Comparison of ENCODE assay signal across 25 cellular contexts in genomic region chr17:15516150-15516549, GRCh38. TPM values are rescaled to one million over a fixed set of nuclear protein-coding genes. Genes with fewer than 3 reads are reported as not detected.
DNase-seq lines count a peak whose midpoint lies in the region; TF ChIP-seq lines count a peak whose summit lies in the region.
"Had no signal": no experiment of that assay in that cellular context is flagged by ENCODE, and none has a peak within 500 bp of the region (broad histone marks: within the 10 kb centered on the region; RNA-seq: fewer than 3 reads in every experiment).

No MANE protein-coding gene starts in this region.

- H3K4me3 ChIP-seq in SK-N-SH (ENCODE audit: low read depth in 2 of 2, low read length in 1 of 2): no peak overlapping the region
- H3K4me3 ChIP-seq: right lobe of liver, thoracic aorta had no signal

- no peaks in the 10 kb centered on the region for H3K9me3 ChIP-seq in SK-N-SH
- H3K9me3 ChIP-seq: right lobe of liver, thoracic aorta had no signal

- DNase-seq in EL (peak; percentile 73), RPMI7951 (ENCODE audit: low read depth) (peak; percentile 43), endothelial cell (ENCODE audit: low spot score) (no peak), islet precursor cell (peak; percentile 50), iPS-NIHi11 (ENCODE audit: low spot score) (no peak), SK-N-SH (no peak), NCI-H1105 (lab: John Stamatoyannopoulos, UW) (no peak), NOMO-1 treated with DMSO at 0.1 percent for 48 hours (lab: John Stamatoyannopoulos, UW; ENCODE audit: unreplicated experiment) (no peak)
- DNase-seq: ACHN; activated CD4-positive, alpha-beta T cell treated with anti-CD3 and anti-CD28 coated beads, Interleukin-2, amount 10 ng/mL, durations not matched to agents 7 days and 5 days; activated effector memory CD4-positive, alpha-beta T cell treated with Interleukin-2 at 50 U/mL for 16 hours; central memory CD4-positive, alpha-beta T cell; GDM1; hippocampal formation; kidney; naive B cell; NCI-H146; NCI-H774; right lobe of liver; SIG-M5 had no signal

- H3K9ac ChIP-seq in SK-N-SH: no peak overlapping the region

- peak overlapping the region; percentile 3 for H3K27ac Mint-ChIP-seq in endothelial cell (ENCODE audit: unreplicated experiment)
- H3K27ac Mint-ChIP-seq: activated CD4-positive, alpha-beta T cell treated with anti-CD3 and anti-CD28 coated beads, Interleukin-2, amount 10 ng/mL, durations not matched to agents 7 days and 5 days; naive B cell; stimulated activated effector memory CD8-positive, alpha-beta T cell treated with anti-CD3 and anti-CD28 coated beads, Interleukin-12 subunit alpha, Interleukin-12 subunit beta, amount 100 ng/mL, for 72 hours; T-helper 1 cell treated with Interleukin-12 subunit alpha and Interleukin-12 subunit beta and Interleukin-4 antibody, amounts not matched to agents 30 μg/mL and 1 μg/mL, for 36 hours had no signal

- H3K27me3 Mint-ChIP-seq in endothelial cell (ENCODE audit: unreplicated experiment): peaks cover 6% of the 10 kb centered on the region
- H3K27me3 Mint-ChIP-seq: activated CD4-positive, alpha-beta T cell treated with anti-CD3 and anti-CD28 coated beads, Interleukin-2, amount 10 ng/mL, durations not matched to agents 7 days and 5 days; naive B cell had no signal

- H3F3A ChIP-seq in SK-N-SH (replicated peaks; ENCODE audit: insufficient read depth): no peaks in the 10 kb centered on the region

- no peaks in the 10 kb centered on the region for H4K20me1 ChIP-seq in SK-N-SH (ENCODE audit: insufficient read depth)

- no peak for TF ChIP-seq CTCF in endothelial cell (IDR thresholded peaks at IDR 0.05; ENCODE audit: unreplicated experiment)
- no peak for TF ChIP-seq CTCF in SK-N-SH (IDR thresholded peaks at IDR 0.05)

- 97% methylated on average over 8 of the region's 8 CpGs for WGBS in SK-N-SH (ENCODE audit: low lambda C conversion rate)

- peaks cover 40% of the 10 kb centered on the region for H3K36me3 Mint-ChIP-seq in endothelial cell (ENCODE audit: low read depth, unreplicated experiment)

- no peak for TF ChIP-seq RAD21 in SK-N-SH (IDR thresholded peaks at IDR 0.05; ENCODE audit: low read length)

- 0 out of 4 replicates have a peak, but pooled peaks cover 0 to 6% of the 10 kb centered on the region in 2 experiments for H3K4me1 ChIP-seq in SK-N-SH (ENCODE audit: control insufficient read depth in 1 of 2, insufficient read depth in 2 of 2, low read depth in 1 of 2, low read length in 1 of 2)
- H3K4me1 ChIP-seq: right lobe of liver had no signal

- peaks cover 3% of the 10 kb centered on the region for H3K4me1 Mint-ChIP-seq in endothelial cell (ENCODE audit: unreplicated experiment)
- H3K4me1 Mint-ChIP-seq: activated CD4-positive, alpha-beta T cell treated with anti-CD3 and anti-CD28 coated beads, Interleukin-2, amount 10 ng/mL, durations not matched to agents 7 days and 5 days had no signal

- no peaks in the 10 kb centered on the region for H3K9me3 Mint-ChIP-seq in endothelial cell (ENCODE audit: unreplicated experiment)
- H3K9me3 Mint-ChIP-seq: activated CD4-positive, alpha-beta T cell treated with anti-CD3 and anti-CD28 coated beads, Interleukin-2, amount 10 ng/mL, durations not matched to agents 7 days and 5 days; naive B cell; stimulated activated effector memory CD8-positive, alpha-beta T cell treated with anti-CD3 and anti-CD28 coated beads, Interleukin-12 subunit alpha, Interleukin-12 subunit beta, amount 100 ng/mL, for 72 hours; T-helper 1 cell treated with Interleukin-12 subunit alpha and Interleukin-12 subunit beta and Interleukin-4 antibody, amounts not matched to agents 30 μg/mL and 1 μg/mL, for 36 hours had no signal

- no peak overlapping the region for H3K4me2 ChIP-seq in SK-N-SH

- POLR2A ChIA-PET in SK-N-SH (lab: Yijun Ruan, JAX): no interaction called here

- CTCF ChIA-PET in SK-N-SH (lab: Yijun Ruan, JAX): interaction anchor here (1.2 to 1.8 kb wide), 2 partner anchors 258 to 259 kb away, joined by 3 read pairs; no protein-coding TSS in a partner anchor

- H3K4me3 Mint-ChIP-seq in endothelial cell (ENCODE audit: unreplicated experiment): peak overlapping the region; percentile 28
- H3K4me3 Mint-ChIP-seq: activated CD4-positive, alpha-beta T cell treated with anti-CD3 and anti-CD28 coated beads, Interleukin-2, amount 10 ng/mL, durations not matched to agents 7 days and 5 days; naive B cell; stimulated activated effector memory CD8-positive, alpha-beta T cell treated with anti-CD3 and anti-CD28 coated beads, Interleukin-12 subunit alpha, Interleukin-12 subunit beta, amount 100 ng/mL, for 72 hours; T-helper 1 cell treated with Interleukin-12 subunit alpha and Interleukin-12 subunit beta and Interleukin-4 antibody, amounts not matched to agents 30 μg/mL and 1 μg/mL, for 36 hours had no signal

- H3K36me3 ChIP-seq in SK-N-SH (replicated peaks in 1 of 2; ENCODE audit: control insufficient read depth in 1 of 2, insufficient read depth in 2 of 2, low read length in 1 of 2): peaks cover 7 to 36% of the 10 kb centered on the region in 2 experiments

- H3K27ac ChIP-seq in SK-N-SH (ENCODE audit: low read depth in 2 of 2, low read length in 1 of 2): no peak overlapping the region
- H3K27ac ChIP-seq: C4-2B, right lobe of liver, thoracic aorta, VCaP had no signal

- H2AFZ ChIP-seq in SK-N-SH (ENCODE audit: low read depth): no peak overlapping the region

- TF ChIP-seq EP300 in SK-N-SH (IDR thresholded peaks at IDR 0.05; ENCODE audit: borderline replicate concordance in 1 of 2, low read depth in 1 of 2, low read length in 1 of 2): no peak

- no peaks in the 10 kb centered on the region for H3K27me3 ChIP-seq in SK-N-SH (ENCODE audit: insufficient read depth)
- H3K27me3 ChIP-seq: right lobe of liver had no signal

- H3K9me2 ChIP-seq in SK-N-SH: no peaks in the 10 kb centered on the region

- H3K79me2 ChIP-seq in SK-N-SH (ENCODE audit: insufficient read depth): peaks cover 3% of the 10 kb centered on the region; the same call in 1 of the 2 replicates

TF ChIP-seq in SK-N-SH, 30 proteins besides CTCF, POLR2A, EP300 and RAD21:
- TF ChIP-seq POLR2AphosphoS5 (IDR thresholded peaks at IDR 0.05; ENCODE audit: low read depth, low read length) (no peak), YY1 (IDR thresholded peaks at IDR 0.05; ENCODE audit: low read depth) (no peak), REST (IDR thresholded peaks at IDR 0.05; ENCODE audit: low read depth, low read length) (no peak)
TF ChIP-seq in SK-N-SH: peak in this region for 0.

RNA-seq across cellular contexts. Expression of gene TVP23C, which starts 47.1 kb away (rescaled TPM):
- total RNA-seq in RPMI7951 (2014; rRNA removed; shearing (Covaris generic)): 7.3 and 9.7 TPM in 2 replicates
- total RNA-seq in endothelial cell (ENCODE audit: unreplicated experiment): 23.1 TPM
- 4.7 and 5.0 TPM in 2 replicates for polyA plus RNA-seq in SK-N-SH (2012; rRNA removed)
- 3.9 and 4.1 TPM in 2 replicates for polyA plus RNA-seq in SK-N-SH (2012; cell fraction: cytosol; rRNA removed)
- 13.8 and 14.5 TPM in 2 replicates for polyA plus RNA-seq in SK-N-SH (2012; cell fraction: nucleus; rRNA removed)

RNA-seq across cellular contexts. Expression of gene CDRT4, which starts 48.7 kb away (rescaled TPM):
- total RNA-seq in RPMI7951 (2014; rRNA removed; shearing (Covaris generic)): 0.24 and 0.49 TPM in 2 replicates
- 11.7 TPM for total RNA-seq in endothelial cell (ENCODE audit: unreplicated experiment)
- polyA plus RNA-seq in SK-N-SH (2012; rRNA removed): 3.8 and 4.6 TPM in 2 replicates
- polyA plus RNA-seq in SK-N-SH (2012; cell fraction: cytosol; rRNA removed): 0.15 and 0.39 TPM in 2 replicates
- polyA plus RNA-seq in SK-N-SH (2012; cell fraction: nucleus; rRNA removed): 39.1 and 56.6 TPM in 2 replicates

Comparison
In these comparisons a context has a peak if more than half of its experiments do, and no peak if none do; other contexts are left out.
1. DNase-seq: peak in EL (single experiment), RPMI7951 (single experiment) and islet precursor cell (single experiment); none in endothelial cell (single experiment), iPS-NIHi11 (single experiment), SK-N-SH (single experiment), NCI-H1105 (single experiment) and NOMO-1 treated with DMSO at 0.1 percent for 48 hours (single experiment).